In genomic region chr16:2023098-2023925, GRCh38 we compare ENCODE assay signal across 8 cellular contexts. TPM values are rescaled to one million over a fixed set of nuclear protein-coding genes. Genes with fewer than 3 reads are reported as not detected.
DNase-seq lines count a peak whose midpoint lies in the region; ATAC-seq and TF ChIP-seq lines count a peak whose summit lies in the region.

No MANE protein-coding gene starts in this region.

- H3K4me1 Mint-ChIP-seq in activated CD4-positive, alpha-beta T cell treated with anti-CD3 and anti-CD28 coated beads for 36 hours, result peaks cover 15% of the 10 kb centered on the region

- CTCF ChIA-PET in activated CD4-positive, alpha-beta T cell treated with anti-CD3 and anti-CD28 coated beads for 36 hours (lab: Charles Lee), result interaction anchor here (0.6 to 3.4 kb wide), 10 partner anchors 9 to 132 kb away, joined by 3 to 42 read pairs (median 4); partner anchors contain the start of genes HS3ST6, NTHL1, PKD1 and TRAF7

- intact Hi-C loops in activated CD4-positive, alpha-beta T cell treated with anti-CD3 and anti-CD28 coated beads for 36 hours (cut with DNase I, micrococcal nuclease), result loop anchor here (1.0 to 10.0 kb wide), 14 partner anchors 13 to 478 kb away; partner anchors contain the start of genes CCNF (in 1 of the 2), ECI1 (in 1 of the 2), NTHL1 (in 1 of the 2) and RNPS1 (in 1 of the 2)
- intact Hi-C loops in left colon (cut with DNase I, micrococcal nuclease), result no loop called here

- no peaks in the 10 kb centered on the region for H3K36me3 Mint-ChIP-seq in activated CD4-positive, alpha-beta T cell treated with anti-CD3 and anti-CD28 coated beads for 36 hours (ENCODE audit: low read depth)

- H3K4me3 Mint-ChIP-seq in activated CD4-positive, alpha-beta T cell treated with anti-CD3 and anti-CD28 coated beads for 36 hours, result peak overlapping the region; percentile 46

- POLR2A ChIA-PET in activated CD4-positive, alpha-beta T cell treated with anti-CD3 and anti-CD28 coated beads for 36 hours (lab: Charles Lee), result interaction anchor here (1.1 to 1.6 kb wide), 2 partner anchors 132 kb away, joined by 4 to 5 read pairs; partner anchors contain the start of gene TRAF7

- ATAC-seq in HG03045 (IDR thresholded peaks at IDR 0.05; ENCODE audit: unreplicated experiment) (peak; percentile 73), left colon (peak; percentile 79)
- ATAC-seq in activated CD4-positive, alpha-beta T cell treated with anti-CD3 and anti-CD28 coated beads for 36 hours, result peak; percentile 86

- H3K27ac Mint-ChIP-seq in activated CD4-positive, alpha-beta T cell treated with anti-CD3 and anti-CD28 coated beads for 36 hours, result no peak overlapping the region

- peaks cover 27% of the 10 kb centered on the region for H3K27me3 Mint-ChIP-seq in activated CD4-positive, alpha-beta T cell treated with anti-CD3 and anti-CD28 coated beads for 36 hours

- peak; percentile 86 for TF ChIP-seq CTCF in choroid plexus epithelial cell (conservative IDR thresholded peaks at IDR 0.05; ENCODE audit: low read depth, low read length)

- no peaks in the 10 kb centered on the region for H3K9me3 Mint-ChIP-seq in activated CD4-positive, alpha-beta T cell treated with anti-CD3 and anti-CD28 coated beads for 36 hours (ENCODE audit: low read depth)

- DNase-seq in NCI-H1436 (lab: John Stamatoyannopoulos, UW) (peak; percentile 80), NCI-H1436 treated with DMSO at 0.1 percent for 48 hours (lab: John Stamatoyannopoulos, UW) (no peak), NCI-H226 (peak; percentile 81), choroid plexus epithelial cell (ENCODE audit: low read depth) (peak; percentile 87), left colon (peak; percentile 89 to 95)
- peak; percentile 97 for DNase-seq in activated CD4-positive, alpha-beta T cell treated with anti-CD3 and anti-CD28 coated beads for 36 hours
- peak; percentile 98 to 99 for DNase-seq in stimulated activated CD4-positive, alpha-beta T cell treated with anti-CD3 and anti-CD28 coated beads, Interleukin-1b, Interleukin-23, amount 100 ng/mL, for 4 hours (ENCODE audit: low read depth in 2 of 2)

- H3K4me3 ChIP-seq in choroid plexus epithelial cell (ENCODE audit: low read depth, low read length), result peak overlapping the region; percentile 57

RNA-seq across cellular contexts. Expression of gene NHERF2, which starts 3.4 kb away (rescaled TPM):
- total RNA-seq in activated CD4-positive, alpha-beta T cell treated with anti-CD3 and anti-CD28 coated beads for 36 hours, result 1 to 10 TPM; 1.9 to 2.7 TPM
- total RNA-seq in left colon, result 10 to 100 TPM; 69.3 to 73.7 TPM

RNA-seq across cellular contexts. Expression of gene NPW, which starts 3.7 kb away (rescaled TPM):
- 1 to 10 TPM; 2.0 to 2.8 TPM for total RNA-seq in activated CD4-positive, alpha-beta T cell treated with anti-CD3 and anti-CD28 coated beads for 36 hours
- total RNA-seq in left colon, result 1 to 10 TPM; 1.9 to 2.5 TPM

RNA-seq across cellular contexts. Expression of gene ZNF598, which starts 13.7 kb away (rescaled TPM):
- total RNA-seq in activated CD4-positive, alpha-beta T cell treated with anti-CD3 and anti-CD28 coated beads for 36 hours, result 10 to 100 TPM; 64.6 to 69.8 TPM
- 10 to 100 TPM; 45.8 to 52.8 TPM for total RNA-seq in left colon

RNA-seq across cellular contexts. Expression of gene NTHL1, which starts 24.3 kb away (rescaled TPM):
- total RNA-seq in activated CD4-positive, alpha-beta T cell treated with anti-CD3 and anti-CD28 coated beads for 36 hours, result 10 to 100 TPM; 22.6 to 26.1 TPM
- total RNA-seq in left colon, result 10 to 100 TPM; 27.3 to 29.5 TPM

RNA-seq across cellular contexts. Expression of gene TSC2, which starts 24.5 kb away (rescaled TPM):
- 10 to 100 TPM; 49.6 to 72.9 TPM for total RNA-seq in activated CD4-positive, alpha-beta T cell treated with anti-CD3 and anti-CD28 coated beads for 36 hours
- 100 to 1,000 TPM; 115 to 118 TPM for total RNA-seq in left colon

Comparison
In these comparisons a context has a peak if more than half of its experiments do, and no peak if none do; other contexts are left out.
1. RNA of gene NHERF2, which starts 3.4 kb away (total RNA-seq): 69.3 to 73.7 TPM in left colon; 1.9 to 2.7 TPM in activated CD4-positive, alpha-beta T cell treated with anti-CD3 and anti-CD28 coated beads for 36 hours; every median in the first group is over 10 times any median in the second.
2. intact Hi-C loops: an anchor here in activated CD4-positive, alpha-beta T cell treated with anti-CD3 and anti-CD28 coated beads for 36 hours (1.0 to 10.0 kb wide); none called in left colon.
3. Peak in every context shown above with its lines, with median percentiles within 50 percentile points of each other: ATAC-seq.